ENCODE assay signal across 1 cellular context in the genomic region with DNA sequence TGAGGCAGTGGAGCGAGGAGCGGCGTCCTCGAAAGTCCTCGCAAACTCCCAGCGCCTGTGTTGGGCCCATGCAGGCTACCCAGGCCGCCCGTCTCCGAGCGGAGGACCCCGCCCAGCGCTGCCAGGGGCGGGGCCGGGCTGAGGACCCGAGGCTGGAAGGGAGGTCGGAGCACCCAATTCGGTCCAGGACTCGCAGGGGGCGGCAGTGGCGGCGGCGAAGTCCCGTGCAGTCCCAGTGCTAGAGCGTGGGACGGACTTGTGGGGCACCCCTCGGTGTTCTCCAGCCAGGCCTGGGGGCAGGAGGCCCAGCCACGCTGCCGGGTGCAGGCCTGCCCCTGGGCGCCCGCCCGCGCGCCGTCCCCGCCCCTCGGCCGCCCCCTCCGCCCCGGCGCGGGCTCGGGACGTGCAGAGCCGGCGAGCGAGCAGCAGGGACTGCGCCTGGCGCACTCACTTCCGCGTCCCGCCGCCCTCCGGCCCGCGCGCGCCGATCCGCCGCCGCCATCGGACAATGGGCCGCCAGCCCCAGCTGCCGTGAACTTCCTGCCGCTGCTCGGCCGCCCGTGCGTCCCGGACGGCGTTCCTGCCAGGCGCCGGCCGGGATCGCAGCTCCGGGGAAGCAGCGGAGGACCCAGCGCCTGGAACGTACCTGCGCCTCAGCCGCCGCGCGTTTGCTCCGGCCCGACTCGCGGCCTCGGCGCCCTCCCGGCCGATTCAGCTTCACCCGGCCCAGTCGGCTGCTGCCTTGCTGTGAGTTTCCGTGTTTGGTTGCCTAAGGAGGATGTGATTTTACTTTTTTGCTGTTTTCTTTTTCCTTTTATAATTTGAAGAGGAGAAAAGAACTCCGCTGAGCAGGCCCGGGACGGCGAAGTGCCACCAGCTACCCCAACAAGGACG.
TF ChIP-seq lines count a peak whose summit lies in the region.

No MANE protein-coding gene starts in this region.

TF ChIP-seq in HepG2, 621 proteins besides CTCF, POLR2A, EP300 and RAD21 (continued from another document and continues in another):
- TF ChIP-seq, protein P1, sequence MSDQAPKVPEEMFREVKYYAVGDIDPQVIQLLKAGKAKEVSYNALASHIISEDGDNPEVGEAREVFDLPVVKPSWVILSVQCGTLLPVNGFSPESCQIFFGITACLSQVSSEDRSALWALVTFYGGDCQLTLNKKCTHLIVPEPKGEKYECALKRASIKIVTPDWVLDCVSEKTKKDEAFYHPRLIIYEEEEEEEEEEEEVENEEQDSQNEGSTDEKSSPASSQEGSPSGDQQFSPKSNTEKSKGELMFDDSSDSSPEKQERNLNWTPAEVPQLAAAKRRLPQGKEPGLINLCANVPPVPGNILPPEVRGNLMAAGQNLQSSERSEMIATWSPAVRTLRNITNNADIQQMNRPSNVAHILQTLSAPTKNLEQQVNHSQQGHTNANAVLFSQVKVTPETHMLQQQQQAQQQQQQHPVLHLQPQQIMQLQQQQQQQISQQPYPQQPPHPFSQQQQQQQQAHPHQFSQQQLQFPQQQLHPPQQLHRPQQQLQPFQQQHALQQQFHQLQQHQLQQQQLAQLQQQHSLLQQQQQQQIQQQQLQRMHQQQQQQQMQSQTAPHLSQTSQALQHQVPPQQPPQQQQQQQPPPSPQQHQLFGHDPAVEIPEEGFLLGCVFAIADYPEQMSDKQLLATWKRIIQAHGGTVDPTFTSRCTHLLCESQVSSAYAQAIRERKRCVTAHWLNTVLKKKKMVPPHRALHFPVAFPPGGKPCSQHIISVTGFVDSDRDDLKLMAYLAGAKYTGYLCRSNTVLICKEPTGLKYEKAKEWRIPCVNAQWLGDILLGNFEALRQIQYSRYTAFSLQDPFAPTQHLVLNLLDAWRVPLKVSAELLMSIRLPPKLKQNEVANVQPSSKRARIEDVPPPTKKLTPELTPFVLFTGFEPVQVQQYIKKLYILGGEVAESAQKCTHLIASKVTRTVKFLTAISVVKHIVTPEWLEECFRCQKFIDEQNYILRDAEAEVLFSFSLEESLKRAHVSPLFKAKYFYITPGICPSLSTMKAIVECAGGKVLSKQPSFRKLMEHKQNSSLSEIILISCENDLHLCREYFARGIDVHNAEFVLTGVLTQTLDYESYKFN (CRISPR knock-in tag; conservative IDR thresholded peaks at IDR 0.05) = no peak
- TF ChIP-seq KDM4B (CRISPR knock-in tag; IDR thresholded peaks at IDR 0.05) = 0 out of 2 replicates have a peak, but pooled peaks have one; percentile 9
- TF ChIP-seq ZNF253 (CRISPR knock-in tag; IDR thresholded peaks at IDR 0.05; ENCODE audit: borderline replicate concordance) = no peak
- no peak for TF ChIP-seq ZNF550 (CRISPR knock-in tag; IDR thresholded peaks at IDR 0.05; ENCODE audit: borderline replicate concordance)
- TF ChIP-seq, protein P2, sequence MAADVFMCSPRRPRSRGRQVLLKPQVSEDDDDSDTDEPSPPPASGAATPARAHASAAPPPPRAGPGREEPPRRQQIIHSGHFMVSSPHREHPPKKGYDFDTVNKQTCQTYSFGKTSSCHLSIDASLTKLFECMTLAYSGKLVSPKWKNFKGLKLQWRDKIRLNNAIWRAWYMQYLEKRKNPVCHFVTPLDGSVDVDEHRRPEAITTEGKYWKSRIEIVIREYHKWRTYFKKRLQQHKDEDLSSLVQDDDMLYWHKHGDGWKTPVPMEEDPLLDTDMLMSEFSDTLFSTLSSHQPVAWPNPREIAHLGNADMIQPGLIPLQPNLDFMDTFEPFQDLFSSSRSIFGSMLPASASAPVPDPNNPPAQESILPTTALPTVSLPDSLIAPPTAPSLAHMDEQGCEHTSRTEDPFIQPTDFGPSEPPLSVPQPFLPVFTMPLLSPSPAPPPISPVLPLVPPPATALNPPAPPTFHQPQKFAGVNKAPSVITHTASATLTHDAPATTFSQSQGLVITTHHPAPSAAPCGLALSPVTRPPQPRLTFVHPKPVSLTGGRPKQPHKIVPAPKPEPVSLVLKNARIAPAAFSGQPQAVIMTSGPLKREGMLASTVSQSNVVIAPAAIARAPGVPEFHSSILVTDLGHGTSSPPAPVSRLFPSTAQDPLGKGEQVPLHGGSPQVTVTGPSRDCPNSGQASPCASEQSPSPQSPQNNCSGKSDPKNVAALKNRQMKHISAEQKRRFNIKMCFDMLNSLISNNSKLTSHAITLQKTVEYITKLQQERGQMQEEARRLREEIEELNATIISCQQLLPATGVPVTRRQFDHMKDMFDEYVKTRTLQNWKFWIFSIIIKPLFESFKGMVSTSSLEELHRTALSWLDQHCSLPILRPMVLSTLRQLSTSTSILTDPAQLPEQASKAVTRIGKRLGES (CRISPR knock-in tag; IDR thresholded peaks at IDR 0.05; ENCODE audit: borderline replicate concordance) = no peak
- TF ChIP-seq GLI4 (CRISPR knock-in tag; IDR thresholded peaks at IDR 0.05; ENCODE audit: borderline replicate concordance) = 0 out of 2 replicates have a peak, but pooled peaks have one; percentile 24
- TF ChIP-seq, protein P3, sequence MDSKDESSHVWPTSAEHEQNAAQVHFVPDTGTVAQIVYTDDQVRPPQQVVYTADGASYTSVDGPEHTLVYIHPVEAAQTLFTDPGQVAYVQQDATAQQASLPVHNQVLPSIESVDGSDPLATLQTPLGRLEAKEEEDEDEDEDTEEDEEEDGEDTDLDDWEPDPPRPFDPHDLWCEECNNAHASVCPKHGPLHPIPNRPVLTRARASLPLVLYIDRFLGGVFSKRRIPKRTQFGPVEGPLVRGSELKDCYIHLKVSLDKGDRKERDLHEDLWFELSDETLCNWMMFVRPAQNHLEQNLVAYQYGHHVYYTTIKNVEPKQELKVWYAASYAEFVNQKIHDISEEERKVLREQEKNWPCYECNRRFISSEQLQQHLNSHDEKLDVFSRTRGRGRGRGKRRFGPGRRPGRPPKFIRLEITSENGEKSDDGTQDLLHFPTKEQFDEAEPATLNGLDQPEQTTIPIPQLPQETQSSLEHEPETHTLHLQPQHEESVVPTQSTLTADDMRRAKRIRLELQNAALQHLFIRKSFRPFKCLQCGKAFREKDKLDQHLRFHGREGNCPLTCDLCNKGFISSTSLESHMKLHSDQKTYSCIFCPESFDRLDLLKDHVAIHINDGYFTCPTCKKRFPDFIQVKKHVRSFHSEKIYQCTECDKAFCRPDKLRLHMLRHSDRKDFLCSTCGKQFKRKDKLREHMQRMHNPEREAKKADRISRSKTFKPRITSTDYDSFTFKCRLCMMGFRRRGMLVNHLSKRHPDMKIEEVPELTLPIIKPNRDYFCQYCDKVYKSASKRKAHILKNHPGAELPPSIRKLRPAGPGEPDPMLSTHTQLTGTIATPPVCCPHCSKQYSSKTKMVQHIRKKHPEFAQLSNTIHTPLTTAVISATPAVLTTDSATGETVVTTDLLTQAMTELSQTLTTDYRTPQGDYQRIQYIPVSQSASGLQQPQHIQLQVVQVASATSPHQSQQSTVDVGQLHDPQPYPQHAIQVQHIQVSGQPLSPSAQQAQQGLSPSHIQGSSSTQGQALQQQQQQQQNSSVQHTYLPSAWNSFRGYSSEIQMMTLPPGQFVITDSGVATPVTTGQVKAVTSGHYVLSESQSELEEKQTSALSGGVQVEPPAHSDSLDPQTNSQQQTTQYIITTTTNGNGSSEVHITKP (CRISPR knock-in tag; IDR thresholded peaks at IDR 0.05; ENCODE audit: low read depth) = no peak
- no peak for TF ChIP-seq ADNP (CRISPR knock-in tag; IDR thresholded peaks at IDR 0.05)
- TF ChIP-seq SALL2 (CRISPR knock-in tag; IDR thresholded peaks at IDR 0.05) = peak; percentile 81; the same call in 1 of the 2 replicates
- no peak for TF ChIP-seq MBNL3 (CRISPR knock-in tag; conservative IDR thresholded peaks at IDR 0.05)
- TF ChIP-seq MED1 (CRISPR knock-in tag; IDR thresholded peaks at IDR 0.05) = peak; percentile 31; the same call in 1 of the 2 replicates
- peak; percentile 68 for TF ChIP-seq ZNF160 (CRISPR knock-in tag; IDR thresholded peaks at IDR 0.05)
- TF ChIP-seq U2AF1 (optimal IDR thresholded peaks at IDR 0.05; ENCODE audit: low read depth, low read length) = no peak
- TF ChIP-seq SP1 (IDR thresholded peaks at IDR 0.05) = no peak
- TF ChIP-seq SP1 (CRISPR knock-in tag; IDR thresholded peaks at IDR 0.05) = no peak; the same call in 1 of the 2 replicates
- TF ChIP-seq PHF8 (CRISPR knock-in tag; IDR thresholded peaks at IDR 0.05) = peak; percentile 68
- TF ChIP-seq, protein P4, sequence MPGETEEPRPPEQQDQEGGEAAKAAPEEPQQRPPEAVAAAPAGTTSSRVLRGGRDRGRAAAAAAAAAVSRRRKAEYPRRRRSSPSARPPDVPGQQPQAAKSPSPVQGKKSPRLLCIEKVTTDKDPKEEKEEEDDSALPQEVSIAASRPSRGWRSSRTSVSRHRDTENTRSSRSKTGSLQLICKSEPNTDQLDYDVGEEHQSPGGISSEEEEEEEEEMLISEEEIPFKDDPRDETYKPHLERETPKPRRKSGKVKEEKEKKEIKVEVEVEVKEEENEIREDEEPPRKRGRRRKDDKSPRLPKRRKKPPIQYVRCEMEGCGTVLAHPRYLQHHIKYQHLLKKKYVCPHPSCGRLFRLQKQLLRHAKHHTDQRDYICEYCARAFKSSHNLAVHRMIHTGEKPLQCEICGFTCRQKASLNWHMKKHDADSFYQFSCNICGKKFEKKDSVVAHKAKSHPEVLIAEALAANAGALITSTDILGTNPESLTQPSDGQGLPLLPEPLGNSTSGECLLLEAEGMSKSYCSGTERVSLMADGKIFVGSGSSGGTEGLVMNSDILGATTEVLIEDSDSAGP (CRISPR knock-in tag; IDR thresholded peaks at IDR 0.05; ENCODE audit: borderline replicate concordance) = peak; percentile 49; the same call in 1 of the 2 replicates
- no peak for TF ChIP-seq ZBTB38 (CRISPR knock-in tag; IDR thresholded peaks at IDR 0.05)
- 0 out of 2 replicates have a peak, but pooled peaks have one; percentile 59 for TF ChIP-seq ZNF33B (CRISPR knock-in tag; IDR thresholded peaks at IDR 0.05)
- TF ChIP-seq CBX1 (IDR thresholded peaks at IDR 0.05; ENCODE audit: low read depth) = peak; percentile 23
- TF ChIP-seq RFXANK (CRISPR knock-in tag; IDR thresholded peaks at IDR 0.05) = no peak
- no peak for TF ChIP-seq ZFAT (CRISPR knock-in tag; conservative IDR thresholded peaks at IDR 0.05)
- peak; percentile 60; the same call in 1 of the 2 replicates for TF ChIP-seq MEIS2 (CRISPR knock-in tag; IDR thresholded peaks at IDR 0.05)
- TF ChIP-seq ZNF577 (CRISPR knock-in tag; IDR thresholded peaks at IDR 0.05; ENCODE audit: borderline replicate concordance, low read depth) = no peak
- TF ChIP-seq JUND (CRISPR knock-in tag; IDR thresholded peaks at IDR 0.05) = no peak
- TF ChIP-seq ZNF598 (CRISPR knock-in tag; IDR thresholded peaks at IDR 0.05; ENCODE audit: borderline replicate concordance) = 0 out of 2 replicates have a peak, but pooled peaks have one; percentile 48
- TF ChIP-seq NFIC (IDR thresholded peaks at IDR 0.05; ENCODE audit: low read length) = no peak
- no peak for TF ChIP-seq AGO2 (optimal IDR thresholded peaks at IDR 0.05; ENCODE audit: low read depth, low read length)
- no peak for TF ChIP-seq ZNF256 (CRISPR knock-in tag; conservative IDR thresholded peaks at IDR 0.05)
- no peak for TF ChIP-seq ZNF558 (CRISPR knock-in tag; IDR thresholded peaks at IDR 0.05; ENCODE audit: borderline replicate concordance)
- TF ChIP-seq, protein P5, sequence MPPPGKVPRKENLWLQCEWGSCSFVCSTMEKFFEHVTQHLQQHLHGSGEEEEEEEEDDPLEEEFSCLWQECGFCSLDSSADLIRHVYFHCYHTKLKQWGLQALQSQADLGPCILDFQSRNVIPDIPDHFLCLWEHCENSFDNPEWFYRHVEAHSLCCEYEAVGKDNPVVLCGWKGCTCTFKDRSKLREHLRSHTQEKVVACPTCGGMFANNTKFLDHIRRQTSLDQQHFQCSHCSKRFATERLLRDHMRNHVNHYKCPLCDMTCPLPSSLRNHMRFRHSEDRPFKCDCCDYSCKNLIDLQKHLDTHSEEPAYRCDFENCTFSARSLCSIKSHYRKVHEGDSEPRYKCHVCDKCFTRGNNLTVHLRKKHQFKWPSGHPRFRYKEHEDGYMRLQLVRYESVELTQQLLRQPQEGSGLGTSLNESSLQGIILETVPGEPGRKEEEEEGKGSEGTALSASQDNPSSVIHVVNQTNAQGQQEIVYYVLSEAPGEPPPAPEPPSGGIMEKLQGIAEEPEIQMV (CRISPR knock-in tag; IDR thresholded peaks at IDR 0.05; ENCODE audit: low read depth) = 0 out of 2 replicates have a peak, but pooled peaks have one; percentile 63
- TF ChIP-seq ZFP36 (IDR thresholded peaks at IDR 0.05; ENCODE audit: borderline replicate concordance, low read depth, low read length, partially characterized antibody) = peak; percentile 80
- TF ChIP-seq NR2F2 (IDR thresholded peaks at IDR 0.05; ENCODE audit: borderline replicate concordance, low read depth) = no peak
- no peak for TF ChIP-seq CREB1 (IDR thresholded peaks at IDR 0.05)
- no peak for TF ChIP-seq CREB1 (CRISPR knock-in tag; IDR thresholded peaks at IDR 0.05)
- TF ChIP-seq YEATS2 (CRISPR knock-in tag; IDR thresholded peaks at IDR 0.05; ENCODE audit: borderline replicate concordance) = no peak
- no peak for TF ChIP-seq ZNF180 (CRISPR knock-in tag; IDR thresholded peaks at IDR 0.05; ENCODE audit: borderline replicate concordance, low read depth)
- no peak for TF ChIP-seq ZNF781 (CRISPR knock-in tag; IDR thresholded peaks at IDR 0.05; ENCODE audit: borderline replicate concordance, not compliant biosample characterization)
- TF ChIP-seq ATF7 (IDR thresholded peaks at IDR 0.05) = no peak
- TF ChIP-seq ATF7 (CRISPR knock-in tag; IDR thresholded peaks at IDR 0.05) = no peak
- TF ChIP-seq, protein P6, sequence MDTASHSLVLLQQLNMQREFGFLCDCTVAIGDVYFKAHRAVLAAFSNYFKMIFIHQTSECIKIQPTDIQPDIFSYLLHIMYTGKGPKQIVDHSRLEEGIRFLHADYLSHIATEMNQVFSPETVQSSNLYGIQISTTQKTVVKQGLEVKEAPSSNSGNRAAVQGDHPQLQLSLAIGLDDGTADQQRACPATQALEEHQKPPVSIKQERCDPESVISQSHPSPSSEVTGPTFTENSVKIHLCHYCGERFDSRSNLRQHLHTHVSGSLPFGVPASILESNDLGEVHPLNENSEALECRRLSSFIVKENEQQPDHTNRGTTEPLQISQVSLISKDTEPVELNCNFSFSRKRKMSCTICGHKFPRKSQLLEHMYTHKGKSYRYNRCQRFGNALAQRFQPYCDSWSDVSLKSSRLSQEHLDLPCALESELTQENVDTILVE (CRISPR knock-in tag; IDR thresholded peaks at IDR 0.05) = no peak
- no peak for TF ChIP-seq JDP2 (CRISPR knock-in tag; IDR thresholded peaks at IDR 0.05; ENCODE audit: borderline replicate concordance)
- TF ChIP-seq IKZF1 (IDR thresholded peaks at IDR 0.05) = no peak
- no peak for TF ChIP-seq ZSCAN21 (CRISPR knock-in tag; IDR thresholded peaks at IDR 0.05; ENCODE audit: borderline replicate concordance)
- no peak for TF ChIP-seq ZBTB8A (CRISPR knock-in tag; IDR thresholded peaks at IDR 0.05; ENCODE audit: borderline replicate concordance, low read depth)
- TF ChIP-seq ATRX (CRISPR knock-in tag; IDR thresholded peaks at IDR 0.05; ENCODE audit: borderline replicate concordance) = no peak
- TF ChIP-seq ZNF33A (CRISPR knock-in tag; IDR thresholded peaks at IDR 0.05; ENCODE audit: borderline replicate concordance) = no peak
- no peak for TF ChIP-seq MTF1 (CRISPR knock-in tag; IDR thresholded peaks at IDR 0.05)
- TF ChIP-seq, protein P7, sequence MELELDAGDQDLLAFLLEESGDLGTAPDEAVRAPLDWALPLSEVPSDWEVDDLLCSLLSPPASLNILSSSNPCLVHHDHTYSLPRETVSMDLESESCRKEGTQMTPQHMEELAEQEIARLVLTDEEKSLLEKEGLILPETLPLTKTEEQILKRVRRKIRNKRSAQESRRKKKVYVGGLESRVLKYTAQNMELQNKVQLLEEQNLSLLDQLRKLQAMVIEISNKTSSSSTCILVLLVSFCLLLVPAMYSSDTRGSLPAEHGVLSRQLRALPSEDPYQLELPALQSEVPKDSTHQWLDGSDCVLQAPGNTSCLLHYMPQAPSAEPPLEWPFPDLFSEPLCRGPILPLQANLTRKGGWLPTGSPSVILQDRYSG (CRISPR knock-in tag; IDR thresholded peaks at IDR 0.05) = no peak
- TF ChIP-seq ZNF441 (CRISPR knock-in tag; IDR thresholded peaks at IDR 0.05; ENCODE audit: borderline replicate concordance) = 0 out of 2 replicates have a peak, but pooled peaks have one; percentile 52
- TF ChIP-seq SOX6 (IDR thresholded peaks at IDR 0.05) = no peak
- no peak; the same call in 1 of the 2 replicates for TF ChIP-seq SOX6 (CRISPR knock-in tag; IDR thresholded peaks at IDR 0.05)
